ENCODE assay signal across 24 cellular contexts in the genomic region with DNA sequence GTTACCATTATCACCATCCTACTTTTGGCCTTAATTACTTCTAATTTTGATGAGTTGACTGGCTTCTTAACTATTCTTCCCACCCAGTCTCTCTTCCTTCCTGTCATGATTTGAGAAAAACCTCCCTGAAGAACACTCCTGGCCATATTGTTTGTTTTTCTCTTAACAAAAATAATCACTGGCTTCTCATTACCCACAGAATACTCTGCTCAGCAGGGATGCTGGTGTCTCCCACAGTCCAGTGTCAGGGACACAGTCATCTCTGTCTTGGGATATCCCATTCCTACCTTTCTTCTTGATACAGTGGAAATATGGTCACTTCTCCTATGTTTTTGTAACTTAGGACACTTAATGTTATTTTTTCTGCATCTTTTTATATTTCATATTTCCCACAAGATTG.
DNase-seq lines count a peak whose midpoint lies in the region; ATAC-seq and TF ChIP-seq lines count a peak whose summit lies in the region.
"Had no signal": no experiment of that assay in that cellular context is flagged by ENCODE, and none has a peak within 500 bp of the region (broad histone marks: within the 10 kb centered on the region; RNA-seq: fewer than 3 reads in every experiment).

No MANE protein-coding gene starts in this region.

- H3K27ac Mint-ChIP-seq in Calu3 (ENCODE audit: unreplicated experiment) (peak overlapping the region; percentile 28), endothelial cell (ENCODE audit: unreplicated experiment) (peak overlapping the region; percentile 91)
- no peak overlapping the region for H3K27ac Mint-ChIP-seq in activated T-helper 2 cell treated with anti-CD3 and anti-CD28 coated beads, Interferon-gamma antibody, Interleukin-2, Interleukin-4, amounts not matched to agents 10 μg/mL and 5 μg/mL and 100 μg/mL, durations not matched to agents 14 hours and 24 hours and 36 hours
- H3K27ac Mint-ChIP-seq: CD4-positive, alpha-beta memory T cell had no signal

- H3K4me1 ChIP-seq in BLaER1: peaks cover 36% of the 10 kb centered on the region

- no peak overlapping the region for H3K4me3 ChIP-seq in BLaER1
- H3K4me3 ChIP-seq: BLaER1 treated with 17β-estradiol and CSF1 and Interleukin-3, amounts not matched to agents 10 nM and 100 nM had no signal

- peak overlapping the region; percentile 25; the same call in 1 of the 2 replicates for H3K4me2 ChIP-seq in BLaER1
- H3K4me2 ChIP-seq: KMS-11 had no signal

- H3K27me3 ChIP-seq in BLaER1: no peaks in the 10 kb centered on the region
- H3K27me3 ChIP-seq: BLaER1 treated with 17β-estradiol and CSF1 and Interleukin-3, amounts not matched to agents 10 nM and 100 nM had no signal

- H3K9ac ChIP-seq in BLaER1: no peak overlapping the region
- H3K9ac ChIP-seq: BLaER1 treated with 17β-estradiol and CSF1 and Interleukin-3, amounts not matched to agents 10 nM and 100 nM; KMS-11 had no signal

- no TSS peak for BruUV-seq in Calu3 (replicated peaks; lab: Mats Ljungman, UMichigan)

- DNase-seq in Calu3: no peak
- peak; percentile 19 for DNase-seq in LHCN-M2 (ENCODE audit: low read depth)
- DNase-seq in endothelial cell (ENCODE audit: low spot score): no peak
- DNase-seq in activated T-helper 2 cell treated with anti-CD3 and anti-CD28 coated beads, Interferon-gamma antibody, Interleukin-2, Interleukin-4, amounts not matched to agents 10 μg/mL and 5 μg/mL and 100 μg/mL, durations not matched to agents 14 hours and 24 hours and 36 hours (ENCODE audit: low spot score): no peak
- no peak for DNase-seq in stimulated activated CD4-positive, alpha-beta T cell treated with anti-CD3 and anti-CD28 coated beads, Interleukin-4, amount 100 ng/mL, for 24 hours
- DNase-seq: ACHN; Caco-2; CD4-positive, alpha-beta memory T cell; DMS153; GDM1; H7; MV-4-11; NCI-H187 treated with DMSO at 0.1 percent for 48 hours; NCI-H2107; NCI-H2227 treated with DMSO at 0.1 percent for 48 hours; NCI-H510A; NCI-H82; OCI-M1 had no signal

- intact Hi-C loops in Calu3 (cut with micrococcal nuclease; ENCODE audit: unreplicated experiment): no loop called here
- intact Hi-C loops in activated T-helper 2 cell treated with anti-CD3 and anti-CD28 coated beads, Interferon-gamma antibody, Interleukin-2, Interleukin-4, amounts not matched to agents 10 μg/mL and 5 μg/mL and 100 μg/mL, durations not matched to agents 14 hours and 24 hours and 36 hours (cut with micrococcal nuclease): no loop called here

- TF ChIP-seq CTCF in Calu3 (IDR thresholded peaks at IDR 0.05; ENCODE audit: unreplicated experiment): no peak
- no peak for TF ChIP-seq CTCF in endothelial cell (IDR thresholded peaks at IDR 0.05; ENCODE audit: unreplicated experiment)

- H3K4me3 Mint-ChIP-seq in Calu3 (ENCODE audit: low read depth, unreplicated experiment): no peak overlapping the region
- H3K4me3 Mint-ChIP-seq in endothelial cell (ENCODE audit: unreplicated experiment): no peak overlapping the region
- no peak overlapping the region for H3K4me3 Mint-ChIP-seq in activated T-helper 2 cell treated with anti-CD3 and anti-CD28 coated beads, Interferon-gamma antibody, Interleukin-2, Interleukin-4, amounts not matched to agents 10 μg/mL and 5 μg/mL and 100 μg/mL, durations not matched to agents 14 hours and 24 hours and 36 hours (ENCODE audit: low read depth)
- H3K4me3 Mint-ChIP-seq: CD4-positive, alpha-beta memory T cell had no signal

- H3K27me3 Mint-ChIP-seq in Calu3 (ENCODE audit: unreplicated experiment): no peaks in the 10 kb centered on the region
- peaks cover 4% of the 10 kb centered on the region for H3K27me3 Mint-ChIP-seq in endothelial cell (ENCODE audit: unreplicated experiment)
- H3K27me3 Mint-ChIP-seq in activated T-helper 2 cell treated with anti-CD3 and anti-CD28 coated beads, Interferon-gamma antibody, Interleukin-2, Interleukin-4, amounts not matched to agents 10 μg/mL and 5 μg/mL and 100 μg/mL, durations not matched to agents 14 hours and 24 hours and 36 hours (ENCODE audit: low read depth): no peaks in the 10 kb centered on the region

- H3K4me1 Mint-ChIP-seq in Calu3 (ENCODE audit: low read depth, unreplicated experiment) (peaks cover 14% of the 10 kb centered on the region), endothelial cell (ENCODE audit: unreplicated experiment) (peaks cover 78% of the 10 kb centered on the region)
- H3K4me1 Mint-ChIP-seq in activated T-helper 2 cell treated with anti-CD3 and anti-CD28 coated beads, Interferon-gamma antibody, Interleukin-2, Interleukin-4, amounts not matched to agents 10 μg/mL and 5 μg/mL and 100 μg/mL, durations not matched to agents 14 hours and 24 hours and 36 hours (ENCODE audit: low read depth): no peaks in the 10 kb centered on the region

- H3K36me3 Mint-ChIP-seq in Calu3 (ENCODE audit: insufficient read depth, unreplicated experiment): no peaks in the 10 kb centered on the region
- H3K36me3 Mint-ChIP-seq in endothelial cell (ENCODE audit: low read depth, unreplicated experiment): peaks cover 6% of the 10 kb centered on the region
- no peaks in the 10 kb centered on the region for H3K36me3 Mint-ChIP-seq in activated T-helper 2 cell treated with anti-CD3 and anti-CD28 coated beads, Interferon-gamma antibody, Interleukin-2, Interleukin-4, amounts not matched to agents 10 μg/mL and 5 μg/mL and 100 μg/mL, durations not matched to agents 14 hours and 24 hours and 36 hours (ENCODE audit: low read depth)
- H3K36me3 Mint-ChIP-seq: CD4-positive, alpha-beta memory T cell had no signal

- CTCF ChIA-PET in Calu3 (lab: Charles Lee): no interaction called here

- H4K20me1 ChIP-seq in BLaER1: no peaks in the 10 kb centered on the region
- H4K20me1 ChIP-seq: BLaER1 treated with 17β-estradiol and CSF1 and Interleukin-3, amounts not matched to agents 10 nM and 100 nM had no signal

- H3K9me3 Mint-ChIP-seq in Calu3 (ENCODE audit: low read depth, unreplicated experiment): no peaks in the 10 kb centered on the region
- no peaks in the 10 kb centered on the region for H3K9me3 Mint-ChIP-seq in endothelial cell (ENCODE audit: unreplicated experiment)
- no peaks in the 10 kb centered on the region for H3K9me3 Mint-ChIP-seq in activated T-helper 2 cell treated with anti-CD3 and anti-CD28 coated beads, Interferon-gamma antibody, Interleukin-2, Interleukin-4, amounts not matched to agents 10 μg/mL and 5 μg/mL and 100 μg/mL, durations not matched to agents 14 hours and 24 hours and 36 hours

- no peak overlapping the region for H3K27ac ChIP-seq in BLaER1
- H3K27ac ChIP-seq: BLaER1 treated with 17β-estradiol and CSF1 and Interleukin-3, amounts not matched to agents 10 nM and 100 nM; KMS-11 had no signal

- ATAC-seq in GM21723 (IDR thresholded peaks at IDR 0.05; ENCODE audit: unreplicated experiment) (no peak), GM21390 (IDR thresholded peaks at IDR 0.05; ENCODE audit: unreplicated experiment) (no peak)
- ATAC-seq: Right ventricle myocardium inferior had no signal

- no peaks in the 10 kb centered on the region for H3K36me3 ChIP-seq in BLaER1
- H3K36me3 ChIP-seq: BLaER1 treated with 17β-estradiol and CSF1 and Interleukin-3, amounts not matched to agents 10 nM and 100 nM had no signal

- no peaks in the 10 kb centered on the region for H3K9me3 ChIP-seq in BLaER1
- H3K9me3 ChIP-seq: Caco-2 had no signal
